Comparison of ENCODE assay signal across 1 cellular context in the genomic region with DNA sequence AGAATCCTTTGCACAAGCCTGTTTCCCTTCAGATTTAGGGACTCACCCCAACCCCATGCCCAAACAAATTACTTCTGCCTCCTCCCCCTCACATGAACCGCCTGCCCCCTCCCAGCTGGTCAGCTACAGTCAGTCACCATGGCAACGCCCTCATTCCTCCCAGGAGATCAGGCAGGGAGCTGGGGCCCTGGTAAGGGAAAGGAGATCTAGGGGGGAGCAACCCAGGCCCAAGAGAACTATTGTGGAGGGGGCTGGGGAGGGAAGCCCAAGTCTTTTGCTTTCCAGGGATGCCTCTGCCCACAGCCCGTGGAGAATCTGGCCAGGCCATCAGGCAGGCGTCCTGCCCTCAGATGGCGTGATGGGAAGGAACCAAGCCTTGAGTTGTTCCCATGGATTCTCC.
TF ChIP-seq lines count a peak whose summit lies in the region.

No MANE protein-coding gene starts in this region.

TF ChIP-seq in HepG2, 621 proteins besides CTCF, POLR2A, EP300 and RAD21:
- no peak for TF ChIP-seq ZNF282 (IDR thresholded peaks at IDR 0.05; ENCODE audit: partially characterized antibody)
- peak; percentile 66 for TF ChIP-seq RFX3 (CRISPR knock-in tag; IDR thresholded peaks at IDR 0.05)
- peak; percentile 43; the same call in 1 of the 2 replicates for TF ChIP-seq RFX1 (IDR thresholded peaks at IDR 0.05)
- TF ChIP-seq, protein P1, sequence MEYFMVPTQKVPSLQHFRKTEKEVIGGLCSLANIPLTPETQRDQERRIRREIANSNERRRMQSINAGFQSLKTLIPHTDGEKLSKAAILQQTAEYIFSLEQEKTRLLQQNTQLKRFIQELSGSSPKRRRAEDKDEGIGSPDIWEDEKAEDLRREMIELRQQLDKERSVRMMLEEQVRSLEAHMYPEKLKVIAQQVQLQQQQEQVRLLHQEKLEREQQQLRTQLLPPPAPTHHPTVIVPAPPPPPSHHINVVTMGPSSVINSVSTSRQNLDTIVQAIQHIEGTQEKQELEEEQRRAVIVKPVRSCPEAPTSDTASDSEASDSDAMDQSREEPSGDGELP (IDR thresholded peaks at IDR 0.05; ENCODE audit: borderline replicate concordance, low read depth): 0 out of 2 replicates have a peak, but pooled peaks have one; percentile 52
- TF ChIP-seq, protein P2, sequence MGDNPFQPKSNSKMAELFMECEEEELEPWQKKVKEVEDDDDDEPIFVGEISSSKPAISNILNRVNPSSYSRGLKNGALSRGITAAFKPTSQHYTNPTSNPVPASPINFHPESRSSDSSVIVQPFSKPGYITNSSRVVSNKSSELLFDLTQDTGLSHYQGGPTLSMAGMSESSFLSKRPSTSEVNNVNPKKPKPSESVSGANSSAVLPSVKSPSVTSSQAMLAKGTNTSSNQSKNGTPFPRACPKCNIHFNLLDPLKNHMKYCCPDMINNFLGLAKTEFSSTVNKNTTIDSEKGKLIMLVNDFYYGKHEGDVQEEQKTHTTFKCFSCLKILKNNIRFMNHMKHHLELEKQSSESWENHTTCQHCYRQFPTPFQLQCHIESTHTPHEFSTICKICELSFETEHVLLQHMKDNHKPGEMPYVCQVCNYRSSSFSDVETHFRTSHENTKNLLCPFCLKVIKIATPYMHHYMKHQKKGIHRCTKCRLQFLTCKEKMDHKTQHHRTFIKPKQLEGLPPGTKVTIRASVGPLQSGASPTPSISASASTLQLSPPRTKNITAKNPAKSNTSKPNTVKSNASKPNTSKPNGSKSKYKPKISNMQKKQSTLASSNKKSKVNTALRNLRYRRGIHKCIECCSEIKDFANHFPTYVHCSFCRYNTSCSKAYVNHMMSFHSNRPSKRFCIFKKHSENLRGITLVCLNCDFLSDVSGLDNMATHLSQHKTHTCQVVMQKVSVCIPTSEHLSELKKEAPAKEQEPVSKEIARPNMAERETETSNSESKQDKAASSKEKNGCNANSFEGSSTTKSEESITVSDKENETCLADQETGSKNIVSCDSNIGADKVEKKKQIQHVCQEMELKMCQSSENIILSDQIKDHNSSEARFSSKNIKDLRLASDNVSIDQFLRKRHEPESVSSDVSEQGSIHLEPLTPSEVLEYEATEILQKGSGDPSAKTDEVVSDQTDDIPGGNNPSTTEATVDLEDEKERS (CRISPR knock-in tag; IDR thresholded peaks at IDR 0.05): no peak
